Comparison of ENCODE assay signal across 10 cellular contexts in the genomic region with DNA sequence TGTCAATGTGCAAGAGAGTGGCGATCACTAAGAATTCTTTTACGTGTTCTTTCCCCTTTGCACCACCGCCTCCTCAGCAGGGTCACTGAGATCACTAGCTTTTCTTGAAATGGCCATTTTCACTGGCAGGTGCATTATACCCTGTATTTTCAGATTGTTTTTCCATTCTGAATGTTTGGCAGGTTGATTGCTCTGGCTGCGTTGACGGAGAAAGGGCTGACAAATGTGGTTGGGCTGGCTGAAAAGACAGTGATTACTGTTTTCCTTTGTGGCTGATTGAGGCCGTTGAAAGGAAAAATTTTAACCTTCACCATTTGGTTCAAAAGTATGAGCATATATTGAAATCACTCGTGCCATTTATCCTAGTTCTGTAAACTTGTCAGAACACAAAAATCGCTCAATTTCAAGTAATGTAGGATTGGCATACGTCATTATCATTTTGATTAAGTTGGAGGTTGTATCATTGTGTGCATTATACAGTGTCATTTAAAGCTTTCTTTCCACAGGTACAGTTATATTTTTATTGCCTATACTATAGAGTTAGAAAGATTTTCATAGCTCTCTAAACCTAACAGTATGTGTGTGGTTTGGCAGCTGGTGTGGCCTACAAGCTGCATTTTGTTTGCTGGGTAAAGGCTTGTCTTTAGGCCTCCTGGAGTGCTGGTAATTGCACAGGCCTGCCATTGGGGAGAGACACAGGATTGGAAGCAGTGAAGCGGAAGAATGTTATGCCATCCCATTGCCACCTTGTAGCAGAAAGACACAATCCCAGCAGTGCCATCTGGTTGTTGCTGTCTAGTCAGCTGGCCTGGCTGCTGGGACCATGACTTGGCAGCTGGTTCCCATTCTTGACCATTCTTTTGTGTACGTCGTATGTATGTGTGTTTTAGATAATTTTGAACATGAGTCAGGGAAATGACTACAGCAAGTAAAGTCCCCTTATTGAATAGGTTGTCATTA. TPM values are rescaled to one million over a fixed set of nuclear protein-coding genes. Genes with fewer than 3 reads are reported as not detected.
DNase-seq lines count a peak whose midpoint lies in the region; ATAC-seq, FAIRE-seq and TF ChIP-seq lines count a peak whose summit lies in the region.
"Had no signal": no experiment of that assay in that cellular context is flagged by ENCODE, and none has a peak within 500 bp of the region (broad histone marks: within the 10 kb centered on the region; RNA-seq: fewer than 3 reads in every experiment).

No MANE protein-coding gene starts in this region.

- TF ChIP-seq POLR2A in H54 (IDR thresholded peaks at IDR 0.05; ENCODE audit: low read depth, low read length): no peak

- no peak for TF ChIP-seq CTCF in cardiac fibroblast (IDR thresholded peaks at IDR 0.05; ENCODE audit: low read depth, low read length)
- TF ChIP-seq CTCF in mesothelial cell of epicardium (IDR thresholded peaks at IDR 0.05; ENCODE audit: unreplicated experiment): no peak
- TF ChIP-seq CTCF in GM20000 (IDR thresholded peaks at IDR 0.05; ENCODE audit: extremely low read depth, missing control alignments): no peak

- H3K4me1 Mint-ChIP-seq in mesothelial cell of epicardium: peaks cover 10% of the 10 kb centered on the region

- no peak overlapping the region for H3K4me3 Mint-ChIP-seq in mesothelial cell of epicardium
- H3K4me3 Mint-ChIP-seq: activated T-helper 1 cell treated with anti-CD3 and anti-CD28 coated beads, Interleukin-12 subunit alpha, Interleukin-12 subunit beta, Interleukin-2, Interleukin-4 antibody, amounts not matched to agents 30 ng/mL and 10 ng/mL and 1 ng/mL, durations not matched to agents 14 hours and 24 hours and 36 hours had no signal

- FAIRE-seq in H54 (lab: Jason Lieb, UNC): peak; percentile 70

- H3K27ac Mint-ChIP-seq in mesothelial cell of epicardium: no peak overlapping the region
- H3K27ac Mint-ChIP-seq: activated T-helper 1 cell treated with anti-CD3 and anti-CD28 coated beads, Interleukin-12 subunit alpha, Interleukin-12 subunit beta, Interleukin-2, Interleukin-4 antibody, amounts not matched to agents 30 ng/mL and 10 ng/mL and 1 ng/mL, durations not matched to agents 14 hours and 24 hours and 36 hours had no signal

- no peaks in the 10 kb centered on the region for H3K27me3 Mint-ChIP-seq in mesothelial cell of epicardium (ENCODE audit: low read depth)

- no peak for DNase-seq in H54 (ENCODE audit: insufficient read length, low spot score)
- DNase-seq in NCI-H2196 (lab: John Stamatoyannopoulos, UW; ENCODE audit: unreplicated experiment): peak; percentile 56
- DNase-seq in cardiac fibroblast (ENCODE audit: low read depth in 2 of 2): peak; percentile 18 to 63
- peak; percentile 62 for DNase-seq in myocyte (ENCODE audit: low read depth)
- DNase-seq in mesothelial cell of epicardium (ENCODE audit: low spot score in 2 of 2, unreplicated experiment in 2 of 2): no peak
- no peak for DNase-seq in GM20000 (ENCODE audit: low spot score)
- no peak for DNase-seq in central memory CD4-positive, alpha-beta T cell
- DNase-seq: heart left ventricle had no signal

- no peak for ATAC-seq in GM18517 (IDR thresholded peaks at IDR 0.05; ENCODE audit: unreplicated experiment)
- ATAC-seq: heart left ventricle had no signal

- H3K9me3 Mint-ChIP-seq in mesothelial cell of epicardium: no peaks in the 10 kb centered on the region
- H3K9me3 Mint-ChIP-seq: activated T-helper 1 cell treated with anti-CD3 and anti-CD28 coated beads, Interleukin-12 subunit alpha, Interleukin-12 subunit beta, Interleukin-2, Interleukin-4 antibody, amounts not matched to agents 30 ng/mL and 10 ng/mL and 1 ng/mL, durations not matched to agents 14 hours and 24 hours and 36 hours had no signal

- H3K36me3 Mint-ChIP-seq in mesothelial cell of epicardium: peaks cover 25% of the 10 kb centered on the region

- no peak overlapping the region for H3K4me3 ChIP-seq in cardiac fibroblast (replicated peaks in 1 of 2; ENCODE audit: low read depth in 2 of 2, low read length in 2 of 2)
- H3K4me3 ChIP-seq: heart left ventricle had no signal

RNA-seq across cellular contexts. Expression of a gene that starts 36.7 kb away (rescaled TPM):
- total RNA-seq in myocyte: 141 and 164 TPM in 2 replicates
- 91.2 TPM for polyA plus RNA-seq in myocyte (2012)
- total RNA-seq in mesothelial cell of epicardium: 111 to 112 TPM (median 112 TPM) in 3 replicates

Comparison
In these comparisons a context has a peak if more than half of its experiments do, and no peak if none do; other contexts are left out.
1. DNase-seq: peak in NCI-H2196 (single experiment), cardiac fibroblast (2 of 2) and myocyte (single experiment); none in H54 (single experiment), mesothelial cell of epicardium (0 of 2), GM20000 (single experiment) and central memory CD4-positive, alpha-beta T cell (single experiment).